Comparison of ENCODE assay signal across 17 cellular contexts in genomic region chr10:110172155-110172554, GRCh38. TPM values are rescaled to one million over a fixed set of nuclear protein-coding genes. Genes with fewer than 3 reads are reported as not detected.
DNase-seq lines count a peak whose midpoint lies in the region; ATAC-seq, FAIRE-seq and TF ChIP-seq lines count a peak whose summit lies in the region.
"Had no signal": no experiment of that assay in that cellular context is flagged by ENCODE, and none has a peak within 500 bp of the region (broad histone marks: within the 10 kb centered on the region; RNA-seq: fewer than 3 reads in every experiment).

No MANE protein-coding gene starts in this region.

- H3K27me3 ChIP-seq in left ventricle myocardium inferior (ENCODE audit: low read depth) (peaks cover 25% of the 10 kb centered on the region), PC-3 (ENCODE audit: low read length) (no peaks in the 10 kb centered on the region), K562 (ENCODE audit: control insufficient read depth in 2 of 2, insufficient read depth in 2 of 2, low read length in 2 of 2) (peaks cover 9 to 25% of the 10 kb centered on the region in 2 experiments; a peak in 4 of 5 replicates), BE2C (no peaks in the 10 kb centered on the region)

- H3K4me3 ChIP-seq in left ventricle myocardium inferior (no peak overlapping the region), PC-3 (ENCODE audit: low read length) (no peak overlapping the region), K562 (no peak overlapping the region), BE2C (ENCODE audit: low read depth, low read length) (no peak overlapping the region)
- H3K4me3 ChIP-seq: BLaER1, SJSA1 had no signal

- H3K27ac ChIP-seq in left ventricle myocardium inferior (replicated peaks) (peak overlapping the region; percentile 82), PC-3 (ENCODE audit: low read length) (no peak overlapping the region), K562 (ENCODE audit: extremely low read depth, low read depth, low read length) (no peak overlapping the region)
- H3K27ac ChIP-seq: BLaER1, SJSA1 had no signal

- no peak for FAIRE-seq in K562 (lab: Jason Lieb, UNC)

- H3F3A ChIP-seq in PC-3 (ENCODE audit: low read length, unreplicated experiment), result no peaks in the 10 kb centered on the region

- no TSS peak for BruUV-seq in PC-3 (replicated peaks; lab: Mats Ljungman, UMichigan)
- BruUV-seq in K562 (replicated peaks; lab: Mats Ljungman, UMichigan), result no TSS peak

- WGBS in K562 (ENCODE audit: insufficient coverage, low coverage, missing lambda C conversion rate), result 1% methylated on average over 5 of the region's 5 CpGs

- POLR2A ChIA-PET in PC-3 (lab: Charles Lee; ENCODE audit: unreplicated experiment) (no interaction called here), K562 (lab: Yijun Ruan, JAX) (no interaction called here)

- no peak for TF ChIP-seq POLR2A in K562 (conservative IDR thresholded peaks at IDR 0.05)

- H3K4me1 ChIP-seq in left ventricle myocardium inferior (peaks cover 55% of the 10 kb centered on the region), PC-3 (ENCODE audit: insufficient read depth, low read length) (peaks cover 20% of the 10 kb centered on the region), K562 (replicated peaks in 1 of 2; ENCODE audit: control insufficient read depth in 2 of 2, insufficient read depth in 2 of 2, low read length in 2 of 2) (peaks cover 0 to under 1% of the 10 kb centered on the region in 2 experiments; a peak in 1 of 5 replicates), BE2C (no peaks in the 10 kb centered on the region)

- no peaks in the 10 kb centered on the region for H3K9me1 ChIP-seq in K562 (ENCODE audit: control insufficient read depth, insufficient read depth, low read length)

- no peak overlapping the region for H3K9ac ChIP-seq in PC-3 (ENCODE audit: low read length)
- no peak overlapping the region for H3K9ac ChIP-seq in K562 (ENCODE audit: insufficient read depth in 1 of 2, low read depth in 2 of 2, low read length in 2 of 2)
- H3K9ac ChIP-seq: BLaER1 had no signal

- no peaks in the 10 kb centered on the region for H3K9me2 ChIP-seq in PC-3 (replicated peaks; ENCODE audit: low read length)

- intact Hi-C loops in left ventricle myocardium inferior (cut with micrococcal nuclease) (no loop called here), left cardiac atrium (cut with DNase I) (no loop called here), PC-3 (cut with micrococcal nuclease) (loop anchor here (5.0 kb wide), 1 partner anchor 35 kb away; the partner anchor contains the start of gene MXI1), K562 (cut with micrococcal nuclease) (no loop called here)

- H3K9me3 ChIP-seq in left ventricle myocardium inferior (replicated peaks) (no peaks in the 10 kb centered on the region), PC-3 (ENCODE audit: low read length) (no peaks in the 10 kb centered on the region), K562 (replicated peaks; ENCODE audit: control insufficient read depth, insufficient read depth, low read depth, low read length) (no peaks in the 10 kb centered on the region), BE2C (no peaks in the 10 kb centered on the region)
- H3K9me3 ChIP-seq: BLaER1, SJSA1 had no signal

- no peak for DNase-seq in left ventricle myocardium inferior
- no peak for DNase-seq in left cardiac atrium
- peak; percentile 74 for DNase-seq in PC-3
- no peak for DNase-seq in K562 (ENCODE audit: extremely low read depth in 1 of 4, low spot score in 3 of 4)
- no peak for DNase-seq in BE2C
- no peak for DNase-seq in activated CD4-positive, alpha-beta T cell treated with anti-CD3 and anti-CD28 coated beads, Interleukin-2, amount 50 U/mL, for 48 hours
- no peak for DNase-seq in DMS79 (lab: John Stamatoyannopoulos, UW)
- no peak for DNase-seq in effector CD8-positive, alpha-beta T cell (lab: John Stamatoyannopoulos, UW)
- DNase-seq: CD4-positive, alpha-beta memory T cell; HFFc6; MV-4-11; NCI-H1694 treated with DMSO at 0.1 percent for 48 hours; NCI-H510A; NCI-H748 treated with DMSO at 0.1 percent for 48 hours; OCI-M1 had no signal

- no peak for TF ChIP-seq EP300 in K562 (IDR thresholded peaks at IDR 0.05; ENCODE audit: low read length)

- H3K4me2 ChIP-seq in PC-3 (ENCODE audit: low read length) (0 out of 2 replicates have a peak overlapping the region, but pooled peaks have one; percentile 18), K562 (ENCODE audit: insufficient read depth, low read length) (no peak overlapping the region)
- H3K4me2 ChIP-seq: BLaER1 had no signal

- CTCF ChIA-PET in PC-3 (lab: Charles Lee) (no interaction called here), K562 (lab: Yijun Ruan, JAX; ENCODE audit: low intra/inter-chr PET ratio) (no interaction called here)

- ATAC-seq in left cardiac atrium (no peak), PC-3 (peak; percentile 71), K562 (no peak)

- H3K36me3 ChIP-seq in left ventricle myocardium inferior (no peaks in the 10 kb centered on the region), PC-3 (ENCODE audit: low read depth, low read length) (no peaks in the 10 kb centered on the region), K562 (ENCODE audit: control insufficient read depth, insufficient read depth, low read length) (no peaks in the 10 kb centered on the region), BE2C (no peaks in the 10 kb centered on the region)
- H3K36me3 ChIP-seq: BLaER1, SJSA1 had no signal

- in situ Hi-C loops in K562 (cut with MboI), result no loop called here

- no peaks in the 10 kb centered on the region for H3K79me2 ChIP-seq in PC-3 (ENCODE audit: low read length)
- H3K79me2 ChIP-seq in K562 (ENCODE audit: control insufficient read depth, insufficient read depth, low read length), result no peaks in the 10 kb centered on the region

- TF ChIP-seq CTCF in left ventricle myocardium inferior (IDR thresholded peaks at IDR 0.05; ENCODE audit: borderline replicate concordance), result no peak
- TF ChIP-seq CTCF in PC-3 (conservative IDR thresholded peaks at IDR 0.05; ENCODE audit: low read depth, low read length), result no peak
- no peak for TF ChIP-seq CTCF in K562 (IDR thresholded peaks at IDR 0.05 in 2 of 3, conservative IDR thresholded peaks at IDR 0.05 in 1 of 3; ENCODE audit: insufficient read depth in 2 of 3, low read depth in 1 of 3, low read length in 3 of 3)
- no peak for TF ChIP-seq CTCF in BE2C (IDR thresholded peaks at IDR 0.05; ENCODE audit: low read depth, low read length)

- H2AFZ ChIP-seq in PC-3 (ENCODE audit: low read length) (no peak overlapping the region), K562 (ENCODE audit: low read depth, low read length) (no peak overlapping the region)

- TF ChIP-seq RAD21 in K562 (CRISPR knock-in tag; conservative IDR thresholded peaks at IDR 0.05 in 1 of 2, IDR thresholded peaks at IDR 0.05 in 1 of 2), result no peak

- H4K20me1 ChIP-seq in PC-3 (ENCODE audit: low read length) (no peaks in the 10 kb centered on the region), K562 (replicated peaks; ENCODE audit: control insufficient read depth, insufficient read depth, low read length) (no peaks in the 10 kb centered on the region)
- H4K20me1 ChIP-seq: BLaER1 had no signal

TF ChIP-seq in K562, 482 proteins besides CTCF, POLR2A, EP300 and RAD21:
- TF ChIP-seq RHOXF2B (CRISPR knock-in tag; conservative IDR thresholded peaks at IDR 0.05) (no peak), ZBTB49 (CRISPR knock-in tag; IDR thresholded peaks at IDR 0.05; ENCODE audit: borderline replicate concordance) (no peak), RB1 (IDR thresholded peaks at IDR 0.05; ENCODE audit: low read depth) (no peak), RAD51 (IDR thresholded peaks at IDR 0.05; ENCODE audit: borderline replicate concordance, low read depth) (peak; percentile 62)

RNA-seq across cellular contexts. Expression of gene MXI1, which starts 35.2 kb away (rescaled TPM):
- total RNA-seq in left ventricle myocardium inferior (60.0 TPM), left cardiac atrium (10 to 100 TPM; 38.7 to 43.0 TPM), PC-3 (2014; rRNA removed) (15.6 and 18.0 TPM in 2 replicates), K562 (2014; rRNA removed) (14.3 and 18.2 TPM in 2 replicates), K562 (2014; rRNA removed; fragmentation: Illumina TruSeq; extraction: Trizol) (14.8 and 21.2 TPM in 2 replicates), K562 (2015; rRNA removed; fragmentation: Illumina TruSeq; extraction: Trizol) (8.0 and 9.1 TPM in 2 replicates), K562 (2021) (16.4 and 17.8 TPM in 2 replicates)
- 6.0 and 16.1 TPM in 2 replicates for total RNA-seq in K562 (2011; cell fraction: chromatin; rRNA removed; ENCODE audit: low replicate concordance)
- 4.0 and 5.7 TPM in 2 replicates for total RNA-seq in K562 (2011; cell fraction: nucleolus; rRNA removed)
- 9.7 and 17.9 TPM in 2 replicates for total RNA-seq in K562 (2011; cell fraction: nucleoplasm; rRNA removed)
- polyA plus RNA-seq in K562 (2011; rRNA removed) (23.7 and 24.4 TPM in 2 replicates), K562 (2014; fragmentation: Illumina TruSeq; extraction: Trizol) (13.7 and 17.6 TPM in 2 replicates), K562 (2014; fragmentation: Nextera tagmentation; extraction: Ambion mirVana) (10 to 100 TPM; 11.4 to 15.8 TPM), K562 (2014; rRNA removed) (12.9 and 13.4 TPM in 2 replicates)
- 10.5 and 13.2 TPM in 2 replicates for polyA plus RNA-seq in K562 (2011; cell fraction: cytosol; rRNA removed)
- polyA plus RNA-seq in K562 (2011; cell fraction: nucleus; rRNA removed), result 18.3 and 28.9 TPM in 2 replicates
- polyA plus RNA-seq in K562 (2012), result 12.3 and 13.1 TPM in 2 replicates
- polyA minus RNA-seq in K562 (2011; rRNA and poly(A)+ RNA removed), result 27.0 and 27.3 TPM in 2 replicates
- polyA minus RNA-seq in K562 (2011; cell fraction: cytosol; rRNA and poly(A)+ RNA removed), result 17.8 and 21.1 TPM in 2 replicates
- polyA minus RNA-seq in K562 (2011; cell fraction: nucleus; rRNA and poly(A)+ RNA removed), result 5.9 and 12.3 TPM in 2 replicates
- 28.4 TPM for polyA plus RNA-seq in BE2C (2012; ENCODE audit: insufficient read depth, insufficient read length, low read depth)
